17 cellular contexts compared by ENCODE assay signal in genomic region chr14:67459336-67459735, GRCh38. TPM values are rescaled to one million over a fixed set of nuclear protein-coding genes. Genes with fewer than 3 reads are reported as not detected.
A peak's percentile ranks its signal among the peaks of the same experiment; 100 is the strongest.
DNase-seq lines count a peak whose midpoint lies in the region; ATAC-seq and TF ChIP-seq lines count a peak whose summit lies in the region.
"Had no signal": no experiment of that assay in that cellular context is flagged by ENCODE, and none has a peak within 500 bp of the region (broad histone marks: within the 10 kb centered on the region; RNA-seq: fewer than 3 reads in every experiment).

No MANE protein-coding gene starts in this region.

- ATAC-seq in GM23338, result no peak
- ATAC-seq in Right ventricle myocardium superior (ENCODE audit: poor library complexity), result peak; percentile 51
- peak; percentile 50 for ATAC-seq in left ventricle myocardium superior
- no peak for ATAC-seq in HG03196 (IDR thresholded peaks at IDR 0.05; ENCODE audit: unreplicated experiment)
- no peak for ATAC-seq in activated CD8-positive, alpha-beta T cell treated with anti-CD3 and anti-CD28 coated beads, Interleukin-2, amount 10 ng/mL, durations not matched to agents 7 days and 5 days
- ATAC-seq in HG02571 (IDR thresholded peaks at IDR 0.05; ENCODE audit: unreplicated experiment), result no peak

- H3K9me3 Mint-ChIP-seq in GM23338, result no peaks in the 10 kb centered on the region
- no peaks in the 10 kb centered on the region for H3K9me3 Mint-ChIP-seq in activated CD8-positive, alpha-beta T cell treated with anti-CD3 and anti-CD28 coated beads, Interleukin-2, amount 10 ng/mL, durations not matched to agents 7 days and 5 days (ENCODE audit: insufficient read depth)

- CTCF ChIA-PET in SK-N-SH (lab: Yijun Ruan, JAX), result interaction anchor here (0.6 to 1.0 kb wide), 2 partner anchors 68 to 1336 kb away, joined by 3 read pairs; no protein-coding TSS in a partner anchor
- CTCF ChIA-PET in activated CD8-positive, alpha-beta T cell treated with anti-CD3 and anti-CD28 coated beads, Interleukin-2, amount 10 ng/mL, durations not matched to agents 7 days and 5 days (lab: Charles Lee), result interaction anchor here (1.0 kb wide), 1 partner anchor 34 kb away, joined by 3 read pairs; no protein-coding TSS in a partner anchor

- peaks cover 14% of the 10 kb centered on the region for H3K27me3 Mint-ChIP-seq in GM23338 (ENCODE audit: insufficient read depth, low read depth, poor library complexity)
- H3K27me3 Mint-ChIP-seq in activated CD8-positive, alpha-beta T cell treated with anti-CD3 and anti-CD28 coated beads, Interleukin-2, amount 10 ng/mL, durations not matched to agents 7 days and 5 days (ENCODE audit: low read depth), result peaks cover 16% of the 10 kb centered on the region

- H3K27ac ChIP-seq in GM23338 (ENCODE audit: low read depth) (no peak overlapping the region), SK-N-SH (ENCODE audit: low read depth in 2 of 2, low read length in 1 of 2) (no peak overlapping the region)
- H3K27ac ChIP-seq: HL-60 had no signal

- H3K9me2 ChIP-seq in GM23338 (ENCODE audit: insufficient read depth) (no peaks in the 10 kb centered on the region), SK-N-SH (no peaks in the 10 kb centered on the region)

- H3F3A ChIP-seq in GM23338 (replicated peaks; ENCODE audit: low read depth) (no peaks in the 10 kb centered on the region), SK-N-SH (replicated peaks; ENCODE audit: insufficient read depth) (no peaks in the 10 kb centered on the region)

- H3K4me1 ChIP-seq in GM23338 (ENCODE audit: insufficient read depth) (peaks cover 5% of the 10 kb centered on the region; the same call in 1 of the 2 replicates), SK-N-SH (ENCODE audit: control insufficient read depth in 1 of 2, insufficient read depth in 2 of 2, low read depth in 1 of 2, low read length in 1 of 2) (no peaks in the 10 kb centered on the region)
- H3K4me1 ChIP-seq: BE2C, Caco-2, HAP-1 had no signal

- no peak for TF ChIP-seq RAD21 in SK-N-SH (IDR thresholded peaks at IDR 0.05; ENCODE audit: low read length)

- H2AFZ ChIP-seq in GM23338, result peak overlapping the region; percentile 63; the same call in 1 of the 2 replicates
- no peak overlapping the region for H2AFZ ChIP-seq in SK-N-SH (ENCODE audit: low read depth)

- DNase-seq in GM23338 (ENCODE audit: low spot score) (no peak), Right ventricle myocardium superior (no peak), left ventricle myocardium superior (no peak), posterior vena cava (ENCODE audit: low spot score) (peak; percentile 17), SK-N-SH (no peak)
- DNase-seq in activated CD8-positive, alpha-beta T cell treated with anti-CD3 and anti-CD28 coated beads, Interleukin-2, amount 10 ng/mL, durations not matched to agents 7 days and 5 days, result no peak
- DNase-seq: BE2C; C1 segment of cervical spinal cord; Caco-2; CD4-positive, CD25-positive, alpha-beta regulatory T cell; CD8-positive, alpha-beta memory T cell had no signal

- H3K4me3 Mint-ChIP-seq in GM23338, result no peak overlapping the region
- no peak overlapping the region for H3K4me3 Mint-ChIP-seq in activated CD8-positive, alpha-beta T cell treated with anti-CD3 and anti-CD28 coated beads, Interleukin-2, amount 10 ng/mL, durations not matched to agents 7 days and 5 days
- H3K4me3 Mint-ChIP-seq: CD4-positive, CD25-positive, alpha-beta regulatory T cell; CD8-positive, alpha-beta memory T cell; IgD-negative memory B cell had no signal

- H3K27me3 ChIP-seq in GM23338 (ENCODE audit: insufficient read depth) (no peaks in the 10 kb centered on the region), SK-N-SH (ENCODE audit: insufficient read depth) (peaks cover 5% of the 10 kb centered on the region; the same call in 1 of the 2 replicates)

- TF ChIP-seq EP300 in SK-N-SH (IDR thresholded peaks at IDR 0.05; ENCODE audit: borderline replicate concordance in 1 of 2, low read depth in 1 of 2, low read length in 1 of 2), result no peak

- no peak for TF ChIP-seq CTCF in GM23338 (conservative IDR thresholded peaks at IDR 0.05; ENCODE audit: low read depth in 2 of 2)
- TF ChIP-seq CTCF in SK-N-SH (IDR thresholded peaks at IDR 0.05), result no peak

- POLR2A ChIA-PET in SK-N-SH (lab: Yijun Ruan, JAX), result no interaction called here
- POLR2A ChIA-PET in activated CD8-positive, alpha-beta T cell treated with anti-CD3 and anti-CD28 coated beads, Interleukin-2, amount 10 ng/mL, durations not matched to agents 7 days and 5 days (lab: Charles Lee), result no interaction called here

- no peak overlapping the region for H3K4me2 ChIP-seq in GM23338
- no peak overlapping the region for H3K4me2 ChIP-seq in SK-N-SH

- H3K36me3 ChIP-seq in GM23338 (ENCODE audit: insufficient read depth) (no peaks in the 10 kb centered on the region), SK-N-SH (replicated peaks in 1 of 2; ENCODE audit: control insufficient read depth in 1 of 2, insufficient read depth in 2 of 2, low read length in 1 of 2) (no peaks in the 10 kb centered on the region)
- H3K36me3 ChIP-seq: BE2C, HAP-1 had no signal

- H3K9me3 ChIP-seq in SK-N-SH, result no peaks in the 10 kb centered on the region
- H3K9me3 ChIP-seq: BE2C, Caco-2, HAP-1 had no signal

- no peak overlapping the region for H3K27ac Mint-ChIP-seq in GM23338
- no peak overlapping the region for H3K27ac Mint-ChIP-seq in activated CD8-positive, alpha-beta T cell treated with anti-CD3 and anti-CD28 coated beads, Interleukin-2, amount 10 ng/mL, durations not matched to agents 7 days and 5 days

- H3K4me1 Mint-ChIP-seq in GM23338, result peaks cover 7% of the 10 kb centered on the region
- peaks cover 8% of the 10 kb centered on the region for H3K4me1 Mint-ChIP-seq in activated CD8-positive, alpha-beta T cell treated with anti-CD3 and anti-CD28 coated beads, Interleukin-2, amount 10 ng/mL, durations not matched to agents 7 days and 5 days (ENCODE audit: low read depth)

- H3K79me2 ChIP-seq in GM23338 (replicated peaks; ENCODE audit: insufficient read depth) (no peaks in the 10 kb centered on the region), SK-N-SH (ENCODE audit: insufficient read depth) (no peaks in the 10 kb centered on the region)

- H3K9ac ChIP-seq in SK-N-SH, result no peak overlapping the region

- H3K36me3 Mint-ChIP-seq in GM23338 (ENCODE audit: low read depth), result no peaks in the 10 kb centered on the region
- H3K36me3 Mint-ChIP-seq in activated CD8-positive, alpha-beta T cell treated with anti-CD3 and anti-CD28 coated beads, Interleukin-2, amount 10 ng/mL, durations not matched to agents 7 days and 5 days (ENCODE audit: low read depth), result no peaks in the 10 kb centered on the region
- H3K36me3 Mint-ChIP-seq: CD8-positive, alpha-beta memory T cell; IgD-negative memory B cell had no signal

- intact Hi-C loops in Right ventricle myocardium superior (cut with DNase I), result no loop called here
- intact Hi-C loops in left ventricle myocardium superior (cut with micrococcal nuclease), result no loop called here
- intact Hi-C loops in posterior vena cava (cut with DNase I), result no loop called here

- no peaks in the 10 kb centered on the region for H4K20me1 ChIP-seq in GM23338 (replicated peaks; ENCODE audit: insufficient read depth)
- no peaks in the 10 kb centered on the region for H4K20me1 ChIP-seq in SK-N-SH (ENCODE audit: insufficient read depth)

- 72% methylated on average over 5 of the region's 5 CpGs for WGBS in SK-N-SH (ENCODE audit: low lambda C conversion rate)

- H3K4me3 ChIP-seq in GM23338, result no peak overlapping the region
- no peak overlapping the region for H3K4me3 ChIP-seq in SK-N-SH (ENCODE audit: low read depth in 2 of 2, low read length in 1 of 2)
- H3K4me3 ChIP-seq: HAP-1 had no signal

TF ChIP-seq in GM23338, 12 proteins besides CTCF, POLR2A, EP300 and RAD21 (continues in another document):
- no peak for TF ChIP-seq CREB1 (CRISPR knock-in tag; IDR thresholded peaks at IDR 0.05; ENCODE audit: low read depth)
- no peak for TF ChIP-seq ETS1 (IDR thresholded peaks at IDR 0.05)

TF ChIP-seq in SK-N-SH, 30 proteins besides CTCF, POLR2A, EP300 and RAD21:
- no peak for TF ChIP-seq MEF2A (IDR thresholded peaks at IDR 0.05; ENCODE audit: borderline replicate concordance, low read depth)
- no peak for TF ChIP-seq TEAD4 (IDR thresholded peaks at IDR 0.05; ENCODE audit: borderline replicate concordance, insufficient read depth)
TF ChIP-seq in SK-N-SH: peak in this region for 0.

RNA-seq across cellular contexts. Expression of gene TMEM229B, which starts 29.2 kb away (rescaled TPM):
- total RNA-seq in GM23338 (2014; rRNA removed; shearing (Covaris generic)), result 1.6 and 2.4 TPM in 2 replicates
- polyA plus RNA-seq in GM23338 (2016; fragmentation: Nextera tagmentation; extraction: Ambion mirVana) (0.42 TPM in 1 of 2 replicates, not detected in the other), SK-N-SH (2012; rRNA removed) (0.16 and 0.26 TPM in 2 replicates)
- total RNA-seq in Right ventricle myocardium superior (2.3 TPM), left ventricle myocardium superior (2.2 TPM), posterior vena cava (1 to 10 TPM; 1.7 to 4.4 TPM)
- 0.21 and 0.51 TPM in 2 replicates for polyA plus RNA-seq in SK-N-SH (2012; cell fraction: cytosol; rRNA removed)
- 0.19 and 0.25 TPM in 2 replicates for polyA plus RNA-seq in SK-N-SH (2012; cell fraction: nucleus; rRNA removed)
- total RNA-seq in activated CD8-positive, alpha-beta T cell treated with anti-CD3 and anti-CD28 coated beads, Interleukin-2, amount 10 ng/mL, durations not matched to agents 7 days and 5 days, result 1 to 10 TPM; 9.9 to 10.0 TPM
- total RNA-seq: Caco-2 had no signal

RNA-seq across cellular contexts. Expression of gene PLEK2, which starts 47.4 kb away (rescaled TPM):
- 1.0 TPM in 1 of 2 replicates, not detected in the other for total RNA-seq in GM23338 (2014; rRNA removed; shearing (Covaris generic))
- polyA plus RNA-seq in GM23338 (2016; fragmentation: Nextera tagmentation; extraction: Ambion mirVana) (0.61 and 2.2 TPM in 2 replicates), SK-N-SH (2012; rRNA removed) (0.11 and 0.56 TPM in 2 replicates)
- total RNA-seq in Right ventricle myocardium superior (not detected), left ventricle myocardium superior (not detected), posterior vena cava (1 to 10 TPM; 1.2 to 2.0 TPM)
- polyA plus RNA-seq in SK-N-SH (2012; cell fraction: cytosol; rRNA removed), result 0.15 and 0.16 TPM in 2 replicates
- polyA plus RNA-seq in SK-N-SH (2012; cell fraction: nucleus; rRNA removed), result 0.11 and 0.20 TPM in 2 replicates
- total RNA-seq in activated CD8-positive, alpha-beta T cell treated with anti-CD3 and anti-CD28 coated beads, Interleukin-2, amount 10 ng/mL, durations not matched to agents 7 days and 5 days, result not detected
- total RNA-seq: CD4-positive, CD25-positive, alpha-beta regulatory T cell; H4 had no signal
- polyA plus RNA-seq: IgD-negative memory B cell had no signal

Comparison
In these comparisons a context has a peak if more than half of its experiments do, and no peak if none do; other contexts are left out.
1. ATAC-seq: peak in Right ventricle myocardium superior (single experiment) and left ventricle myocardium superior (single experiment); none in GM23338 (single experiment), HG03196 (single experiment), activated CD8-positive, alpha-beta T cell treated with anti-CD3 and anti-CD28 coated beads, Interleukin-2, amount 10 ng/mL, durations not matched to agents 7 days and 5 days (single experiment) and HG02571 (single experiment).